Comparison of ENCODE assay signal across 16 cellular contexts in genomic region chr16:23753908-23754593, GRCh38. TPM values are rescaled to one million over a fixed set of nuclear protein-coding genes. Genes with fewer than 3 reads are reported as not detected.
A peak's percentile ranks its signal among the peaks of the same experiment; 100 is the strongest.
DNase-seq lines count a peak whose midpoint lies in the region; ATAC-seq, FAIRE-seq and TF ChIP-seq lines count a peak whose summit lies in the region.
"Had no signal": no experiment of that assay in that cellular context is flagged by ENCODE, and none has a peak within 500 bp of the region (broad histone marks: within the 10 kb centered on the region; RNA-seq: fewer than 3 reads in every experiment).

No MANE protein-coding gene starts in this region.

- no peaks in the 10 kb centered on the region for H3K79me2 ChIP-seq in trophoblast cell (ENCODE audit: control insufficient read depth, insufficient read depth, low read length, poor library complexity)

- H4K8ac ChIP-seq in trophoblast cell (ENCODE audit: low read depth, low read length): no peak overlapping the region

- no peak overlapping the region for H2AFZ ChIP-seq in trophoblast cell (ENCODE audit: insufficient read depth, low read length, poor library complexity)

- FAIRE-seq in H54 (lab: Jason Lieb, UNC): no peak
- FAIRE-seq: kidney had no signal

- no peaks in the 10 kb centered on the region for H3K79me1 ChIP-seq in trophoblast cell (ENCODE audit: low read length)

- no peak overlapping the region for H3K9ac ChIP-seq in trophoblast cell (ENCODE audit: low read length)

- H3K27me3 Mint-ChIP-seq in glutamatergic neuron (ENCODE audit: unreplicated experiment): peaks cover 17% of the 10 kb centered on the region

- H3K4me1 ChIP-seq in A673 (ENCODE audit: insufficient read depth, low read length, poor library complexity, severe bottlenecking) (no peaks in the 10 kb centered on the region), Panc1 (ENCODE audit: control insufficient read depth, insufficient read depth, low read length) (peaks cover 3% of the 10 kb centered on the region; the same call in 1 of the 2 replicates), trophoblast cell (ENCODE audit: control insufficient read depth in 1 of 2, insufficient read depth in 2 of 2, low read length in 2 of 2) (no peaks in the 10 kb centered on the region)

- H2AK5ac ChIP-seq in trophoblast cell (ENCODE audit: low read length): no peak overlapping the region

- intact Hi-C loops in A673 (cut with micrococcal nuclease; ENCODE audit: unreplicated experiment): loop anchor here (10.0 kb wide), 1 partner anchor 59 kb away; no protein-coding TSS in a partner anchor
- intact Hi-C loops in Panc1 (cut with micrococcal nuclease; ENCODE audit: unreplicated experiment): no loop called here

- no TSS peak for BruUV-seq in A673 (replicated peaks; lab: Mats Ljungman, UMichigan)
- no TSS peak for BruUV-seq in Panc1 (replicated peaks; lab: Mats Ljungman, UMichigan)

- no peak overlapping the region for H3K14ac ChIP-seq in trophoblast cell (ENCODE audit: low read length)

- POLR2A ChIA-PET in A673 (lab: Charles Lee; ENCODE audit: low non-redundant PET) (no interaction called here), Panc1 (lab: Charles Lee) (no interaction called here)

- TF ChIP-seq CTCF in A673 (conservative IDR thresholded peaks at IDR 0.05; ENCODE audit: low read depth, low read length) (no peak), Panc1 (IDR thresholded peaks at IDR 0.05) (no peak), glutamatergic neuron (IDR thresholded peaks at IDR 0.05; ENCODE audit: partially characterized antibody, unreplicated experiment) (no peak)

- peaks cover 14% of the 10 kb centered on the region for H3K36me3 Mint-ChIP-seq in glutamatergic neuron (ENCODE audit: unreplicated experiment)

- no peak overlapping the region for H2BK12ac ChIP-seq in trophoblast cell (ENCODE audit: low read length)

- in situ Hi-C loops in Panc1 (cut with HindIII; ENCODE audit: low pct_unique_long_range_greater_than_20kb, low sequenced_read_pairs): no loop called here

- H4K12ac ChIP-seq in trophoblast cell (ENCODE audit: low read depth, low read length): no peak overlapping the region

- H3K9me3 ChIP-seq in A673 (ENCODE audit: low read depth, low read length, poor library complexity, severe bottlenecking): no peaks in the 10 kb centered on the region
- H3K9me3 ChIP-seq in Panc1 (ENCODE audit: control insufficient read depth, insufficient read depth, low read depth, low read length): no peaks in the 10 kb centered on the region
- peaks cover 9% of the 10 kb centered on the region for H3K9me3 ChIP-seq in trophoblast cell (ENCODE audit: insufficient read depth, low read depth, low read length)
- H3K9me3 ChIP-seq in MG63: no peaks in the 10 kb centered on the region

- no peak overlapping the region for H4K91ac ChIP-seq in trophoblast cell (ENCODE audit: low read depth, low read length)

- H3K18ac ChIP-seq in trophoblast cell (ENCODE audit: low read length): no peak overlapping the region

- H3K27ac ChIP-seq in A673 (ENCODE audit: low read depth, low read length, poor library complexity, severe bottlenecking): no peak overlapping the region
- H3K27ac ChIP-seq in Panc1 (ENCODE audit: low read length): no peak overlapping the region
- no peak overlapping the region for H3K27ac ChIP-seq in trophoblast cell (ENCODE audit: low read depth, low read length)

- DNase-seq in A673 (ENCODE audit: low spot score) (no peak), Panc1 (ENCODE audit: low read depth, low spot score) (no peak), glutamatergic neuron (no peak), trophoblast cell (no peak), MG63 (no peak), H54 (ENCODE audit: insufficient read length, low spot score) (no peak)
- no peak for DNase-seq in activated naive CD4-positive, alpha-beta T cell treated with Interleukin-2 at 50 U/mL for 16 hours
- DNase-seq: activated CD8-positive, alpha-beta T cell treated with anti-CD3 and anti-CD28 coated beads for 36 hours; activated effector memory CD4-positive, alpha-beta T cell treated with Interleukin-2 at 50 U/mL for 16 hours; SHP77 treated with DMSO at 0.1 percent for 48 hours; stimulated activated CD4-positive, alpha-beta T cell treated with anti-CD3 and anti-CD28 coated beads, Interleukin-4, amount 100 ng/mL, for 24 hours had no signal

- no peak overlapping the region for H3K4ac ChIP-seq in trophoblast cell (ENCODE audit: low read depth, low read length)

- H3K36me3 ChIP-seq in A673 (ENCODE audit: insufficient read depth, low read length, poor library complexity, severe bottlenecking): no peaks in the 10 kb centered on the region
- no peaks in the 10 kb centered on the region for H3K36me3 ChIP-seq in Panc1 (ENCODE audit: control insufficient read depth, insufficient read depth, low read length)
- no peaks in the 10 kb centered on the region for H3K36me3 ChIP-seq in trophoblast cell (ENCODE audit: control insufficient read depth in 1 of 2, insufficient read depth in 2 of 2, low read length in 2 of 2)
- no peaks in the 10 kb centered on the region for H3K36me3 ChIP-seq in MG63

- H3K4me1 Mint-ChIP-seq in glutamatergic neuron (ENCODE audit: low read depth, unreplicated experiment): no peaks in the 10 kb centered on the region

- CTCF ChIA-PET in A673 (lab: Charles Lee): no interaction called here
- CTCF ChIA-PET in Panc1 (lab: Charles Lee): no interaction called here

- no peak overlapping the region for H2BK5ac ChIP-seq in trophoblast cell (ENCODE audit: low read depth, low read length, poor library complexity)

- no peak overlapping the region for H3K27ac Mint-ChIP-seq in glutamatergic neuron (ENCODE audit: unreplicated experiment)
- H3K27ac Mint-ChIP-seq: activated CD8-positive, alpha-beta T cell treated with anti-CD3 and anti-CD28 coated beads for 36 hours; dendritic cell treated with granulocyte-macrophage colony-stimulating factor and Interleukin-4, amounts not matched to agents 40 ng/mL and 50 ng/mL, for 4 days had no signal

- H3K27me3 ChIP-seq in A673 (replicated peaks; ENCODE audit: insufficient read depth, low read depth, low read length, poor library complexity) (no peaks in the 10 kb centered on the region), Panc1 (ENCODE audit: control insufficient read depth, insufficient read depth, low read length) (peaks cover 12% of the 10 kb centered on the region), trophoblast cell (ENCODE audit: insufficient read depth, low read length) (no peaks in the 10 kb centered on the region), MG63 (peaks cover 20% of the 10 kb centered on the region)

- peak overlapping the region; percentile 46 for H3K4me3 Mint-ChIP-seq in glutamatergic neuron (ENCODE audit: unreplicated experiment)
- H3K4me3 Mint-ChIP-seq: activated CD8-positive, alpha-beta T cell treated with anti-CD3 and anti-CD28 coated beads for 36 hours had no signal

- no peak overlapping the region for H3K23ac ChIP-seq in trophoblast cell (ENCODE audit: low read length)

- peaks cover 7% of the 10 kb centered on the region for H3K9me3 Mint-ChIP-seq in glutamatergic neuron (ENCODE audit: unreplicated experiment)
- H3K9me3 Mint-ChIP-seq: activated CD8-positive, alpha-beta T cell treated with anti-CD3 and anti-CD28 coated beads for 36 hours; dendritic cell treated with granulocyte-macrophage colony-stimulating factor and Interleukin-4, amounts not matched to agents 40 ng/mL and 50 ng/mL, for 4 days had no signal

- H3K4me3 ChIP-seq in A673 (ENCODE audit: low read depth, low read length, poor library complexity, severe bottlenecking) (peak overlapping the region; percentile 40), Panc1 (ENCODE audit: low read depth in 2 of 2, low read length in 2 of 2) (peak overlapping the region; percentile 26 to 38; a peak in 3 of 4 replicates), trophoblast cell (ENCODE audit: low read depth, low read length) (no peak overlapping the region), MG63 (no peak overlapping the region)

- no peak for TF ChIP-seq POLR2A in H54 (IDR thresholded peaks at IDR 0.05; ENCODE audit: low read depth, low read length)

- WGBS in trophoblast cell (ENCODE audit: extremely low coverage, insufficient coverage, insufficient read length): no CpG with 5 or more reads among the region's 17 CpGs

- H3K4me2 ChIP-seq in trophoblast cell (ENCODE audit: low read length): peak overlapping the region; percentile 54

- ATAC-seq in Panc1: peak; percentile 55; the same call in 1 of the 2 replicates
- no peak for ATAC-seq in HG03439 (IDR thresholded peaks at IDR 0.05; ENCODE audit: unreplicated experiment)
- ATAC-seq: activated CD8-positive, alpha-beta T cell treated with anti-CD3 and anti-CD28 coated beads for 36 hours had no signal

- H2BK120ac ChIP-seq in trophoblast cell (ENCODE audit: insufficient read depth, low read length, poor library complexity): no peak overlapping the region

RNA-seq across cellular contexts. Expression of gene CHP2, which starts 0.8 kb away (rescaled TPM):
- total RNA-seq in A673 (2021): 0.99 and 1.0 TPM in 2 replicates
- not detected for total RNA-seq in Panc1 (2021; ENCODE audit: unreplicated experiment)
- 0.10 TPM for polyA plus RNA-seq in Panc1 (2012; ENCODE audit: insufficient read length)
- total RNA-seq in glutamatergic neuron (ENCODE audit: unreplicated experiment): not detected
- polyA plus RNA-seq in trophoblast cell (2013): not detected in 2 replicates
- not detected in 2 replicates for total RNA-seq in MG63 (2014; rRNA removed; shearing (Covaris generic); ENCODE audit: low replicate concordance)
- total RNA-seq: activated CD8-positive, alpha-beta T cell treated with anti-CD3 and anti-CD28 coated beads for 36 hours; fibroblast of villous mesenchyme; kidney; renal cortical epithelial cell had no signal

RNA-seq across cellular contexts. Expression of gene ERN2, which starts 41.0 kb away (rescaled TPM):
- total RNA-seq in A673 (2021) (not detected in 2 replicates), Panc1 (2021; ENCODE audit: unreplicated experiment) (not detected), glutamatergic neuron (ENCODE audit: unreplicated experiment) (0.64 TPM)
- not detected for polyA plus RNA-seq in Panc1 (2012; ENCODE audit: insufficient read length)
- polyA plus RNA-seq in trophoblast cell (2013): 0.08 TPM in 1 of 2 replicates, not detected in the other
- not detected in 2 replicates for total RNA-seq in MG63 (2014; rRNA removed; shearing (Covaris generic); ENCODE audit: low replicate concordance)
- total RNA-seq: activated CD8-positive, alpha-beta T cell treated with anti-CD3 and anti-CD28 coated beads for 36 hours; kidney had no signal

Comparison
In these comparisons a context has a peak if more than half of its experiments do, and no peak if none do; other contexts are left out.
1. H3K4me3 ChIP-seq: peak in A673 (single experiment) and Panc1 (2 of 2); none in trophoblast cell (single experiment) and MG63 (single experiment).